In the genomic region with DNA sequence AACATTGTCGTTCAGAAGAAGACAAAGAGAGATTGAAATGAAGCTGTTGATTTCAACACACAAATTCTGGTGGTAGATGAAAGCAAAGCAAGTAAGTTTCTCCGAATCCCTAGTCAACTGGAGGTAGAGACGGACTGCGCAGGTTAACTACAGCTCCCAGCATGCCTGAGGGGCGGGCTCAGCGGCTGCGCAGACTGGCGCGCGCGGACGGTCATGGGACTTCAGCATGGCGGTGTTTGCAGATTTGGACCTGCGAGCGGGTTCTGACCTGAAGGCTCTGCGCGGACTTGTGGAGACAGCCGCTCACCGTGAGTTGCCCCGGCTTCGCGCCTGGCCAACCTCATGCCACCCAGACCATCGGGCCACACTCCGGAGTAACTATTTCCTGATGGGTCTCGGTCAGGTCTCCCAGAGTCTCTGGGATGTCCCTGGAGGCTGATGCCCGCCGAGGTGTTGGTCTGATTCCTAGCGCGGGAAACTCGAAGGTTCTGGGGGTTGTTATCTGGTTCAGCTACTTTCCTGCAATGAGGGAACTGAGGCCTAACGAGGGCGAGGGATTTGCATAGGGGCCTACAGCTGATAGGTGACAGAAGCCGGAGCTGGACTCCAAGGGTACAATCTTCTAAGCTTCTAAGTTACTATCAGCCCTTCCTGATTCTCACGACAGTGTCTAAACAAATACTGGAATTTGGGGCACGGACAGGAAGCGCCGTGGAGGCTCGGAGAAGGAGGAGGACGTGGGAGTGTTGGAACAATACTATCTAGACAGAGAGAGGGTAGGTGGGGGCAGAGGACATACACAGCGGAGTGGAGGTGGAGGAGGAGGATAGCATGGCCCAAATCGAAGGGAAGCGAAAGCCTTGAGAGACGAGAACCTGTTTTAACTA, we compare ENCODE assay signal across 8 cellular contexts. TPM values are rescaled to one million over a fixed set of nuclear protein-coding genes. Genes with fewer than 3 reads are reported as not detected.
DNase-seq lines count a peak whose midpoint lies in the region; ATAC-seq, FAIRE-seq and TF ChIP-seq lines count a peak whose summit lies in the region.

A gene (plus strand): TSS at position 214 of the 887 bp plus-strand sequence. CDS start 13 bp downstream, at position 227.

- WGBS in pancreas, 2 donors = 0% methylated on average over 43 of the region's 43 CpGs
- 0 to 1% methylated on average over 27 to 33 of the region's 43 CpGs for WGBS in tibial nerve, 2 donors

- H3K4me3 ChIP-seq in HFF-Myc (replicated peaks; ENCODE audit: low read depth, low read length) (peak within 1 kb of the TSS; percentile 57), SU-DHL-6 (ENCODE audit: insufficient read depth, low read length, poor library complexity, severe bottlenecking) (peak within 1 kb of the TSS; percentile 91), pancreas (peak within 1 kb of the TSS; percentile 43 to 78 (median 76)), tibial nerve (peak within 1 kb of the TSS; percentile 65 to 90 (median 84))

- H3K4me2 ChIP-seq in SU-DHL-6 (ENCODE audit: low read depth, low read length, poor library complexity, severe bottlenecking) = peak within 1 kb of the TSS; percentile 94

- peak within 1 kb of the TSS; percentile 33 for H3K27ac ChIP-seq in SU-DHL-6 (ENCODE audit: low read depth, low read length)
- H3K27ac ChIP-seq in pancreas = peak within 1 kb of the TSS in 2 of 4 donors; percentile 57 to 58
- peak within 1 kb of the TSS; percentile 32 to 89 (median 77) for H3K27ac ChIP-seq in tibial nerve

- no peaks in the 10 kb centered on the region for H3K27me3 ChIP-seq in SU-DHL-6 (ENCODE audit: low read length)
- no peaks in the 10 kb centered on the region for H3K27me3 ChIP-seq in pancreas
- H3K27me3 ChIP-seq in tibial nerve = no peaks in the 10 kb centered on the region

- no peaks in the 10 kb centered on the region for H3F3A ChIP-seq in SU-DHL-6 (ENCODE audit: insufficient read depth)

- DNase-seq in GM10266 (ENCODE audit: extremely low spot score) (peak; percentile 82), HFF-Myc (ENCODE audit: extremely low read depth, low read depth) (no peak), MV-4-11 (lab: John Stamatoyannopoulos, UW) (peak; percentile 66), Right ventricle myocardium inferior (ENCODE audit: missing footprints) (peak; percentile 91), pancreas (peak; percentile 74 to 93 (median 80)), tibial nerve (ENCODE audit: low spot score in 2 of 2) (peak; percentile 73 to 83)
- peak; percentile 57 for DNase-seq in activated naive CD8-positive, alpha-beta T cell treated with anti-CD3 and anti-CD28 coated beads, Interleukin-2, amount 50 U/mL, for 16 hours (ENCODE audit: low read depth, low spot score)

- peak; percentile 99 for ATAC-seq in Right ventricle myocardium inferior
- ATAC-seq in pancreas = peak; percentile 99 to 100 (median 100)

- peaks cover 0 to 9% (median 0%) of the 10 kb centered on the region in 3 donors for H3K4me1 ChIP-seq in pancreas
- peaks cover 0 to 30% (median 12%) of the 10 kb centered on the region in 4 donors for H3K4me1 ChIP-seq in tibial nerve

- peaks cover 24% of the 10 kb centered on the region for H3K79me2 ChIP-seq in SU-DHL-6 (ENCODE audit: insufficient read depth, low read length)

- TF ChIP-seq EP300 in tibial nerve (IDR thresholded peaks at IDR 0.05) = peak; percentile 29 to 86

- no peaks in the 10 kb centered on the region for H3K9me2 ChIP-seq in SU-DHL-6 (replicated peaks; ENCODE audit: insufficient read depth, low read length)

- peak within 1 kb of the TSS; percentile 98 for H2AFZ ChIP-seq in SU-DHL-6 (ENCODE audit: low read depth, low read length, severe bottlenecking)

- FAIRE-seq in pancreas (lab: Jason Lieb, UNC) = no peak

- H3K36me3 ChIP-seq in SU-DHL-6 (ENCODE audit: low read length) (peaks cover 6% of the 10 kb centered on the region; the same call in 1 of the 2 replicates), pancreas (peaks cover 0 to 9% (median 0%) of the 10 kb centered on the region in 3 donors), tibial nerve (peaks cover 0 to 17% (median 5%) of the 10 kb centered on the region in 3 donors)

- H4K20me1 ChIP-seq in SU-DHL-6 (ENCODE audit: low read depth, low read length) = no peaks in the 10 kb centered on the region; the same call in 1 of the 2 replicates

- peak within 1 kb of the TSS; percentile 75 for H3K9ac ChIP-seq in SU-DHL-6 (ENCODE audit: low read length)

- TF ChIP-seq POLR2A in tibial nerve (IDR thresholded peaks at IDR 0.05) = peak in 1 of 2 donors; percentile 67

- intact Hi-C loops in Right ventricle myocardium inferior (cut with DNase I) (no loop called here), pancreas (cut with DNase I) (no loop called here)

- H3K9me3 ChIP-seq in SU-DHL-6 (ENCODE audit: insufficient read depth, low read length) (peaks cover 5% of the 10 kb centered on the region; the same call in 1 of the 2 replicates), pancreas (no peaks in the 10 kb centered on the region), tibial nerve (peaks cover 0 to 4% (median 1%) of the 10 kb centered on the region in 4 donors)

- no peak for TF ChIP-seq CTCF in GM10266 (IDR thresholded peaks at IDR 0.05; ENCODE audit: control insufficient read depth, insufficient read depth, low read depth, missing control alignments)
- TF ChIP-seq CTCF in HFF-Myc (IDR thresholded peaks at IDR 0.05; ENCODE audit: low read depth, low read length, missing control alignments) = no peak
- no peak for TF ChIP-seq CTCF in SU-DHL-6 (IDR thresholded peaks at IDR 0.05; ENCODE audit: insufficient read depth, low read length, poor library complexity, severe bottlenecking)
- TF ChIP-seq CTCF in pancreas (IDR thresholded peaks at IDR 0.05) = no peak
- TF ChIP-seq CTCF in tibial nerve (IDR thresholded peaks at IDR 0.05) = peak in 1 of 5 experiments; percentile 40

RNA-seq across cellular contexts. Expression of the gene that starts here (rescaled TPM):
- total RNA-seq in Right ventricle myocardium inferior (36.7 TPM), pancreas (10 to 100 TPM in 2 of 6 donors, 1 to 10 TPM in 4; 5.8 to 13.4 (median 8.9) TPM), tibial nerve (10 to 100 TPM; 19.4 to 46.5 (median 35.2) TPM)
- 10 to 100 TPM; 12.9 to 23.1 TPM for polyA plus RNA-seq in pancreas
